ENCODE assay signal across 14 cellular contexts in genomic region chr14:69675246-69675583, GRCh38.
DNase-seq lines count a peak whose midpoint lies in the region; ATAC-seq and TF ChIP-seq lines count a peak whose summit lies in the region.
"Had no signal": no experiment of that assay in that cellular context is flagged by ENCODE, and none has a peak within 500 bp of the region (broad histone marks: within the 10 kb centered on the region; RNA-seq: fewer than 3 reads in every experiment).

No MANE protein-coding gene starts in this region.

- no peak for TF ChIP-seq CTCF in tibial artery (IDR thresholded peaks at IDR 0.05)
- TF ChIP-seq CTCF in GM23338 (conservative IDR thresholded peaks at IDR 0.05; ENCODE audit: low read depth in 2 of 2), result no peak

- H3K27ac Mint-ChIP-seq in activated naive CD4-positive, alpha-beta T cell treated with anti-CD3 and anti-CD28 coated beads, Interleukin-2, amount 50 U/mL, for 24 hours, result peak overlapping the region; percentile 99
- peak overlapping the region; percentile 94 for H3K27ac Mint-ChIP-seq in activated naive CD8-positive, alpha-beta T cell treated with anti-CD3 and anti-CD28 coated beads for 36 hours
- no peak overlapping the region for H3K27ac Mint-ChIP-seq in GM23338
- H3K27ac Mint-ChIP-seq: dendritic cell treated with granulocyte-macrophage colony-stimulating factor and Interleukin-4, amounts not matched to agents 40 ng/mL and 50 ng/mL, for 4 days had no signal

- H3K9me3 Mint-ChIP-seq in activated naive CD4-positive, alpha-beta T cell treated with anti-CD3 and anti-CD28 coated beads, Interleukin-2, amount 50 U/mL, for 24 hours, result no peaks in the 10 kb centered on the region
- H3K9me3 Mint-ChIP-seq in activated naive CD8-positive, alpha-beta T cell treated with anti-CD3 and anti-CD28 coated beads for 36 hours, result peaks cover 2% of the 10 kb centered on the region
- no peaks in the 10 kb centered on the region for H3K9me3 Mint-ChIP-seq in GM23338
- H3K9me3 Mint-ChIP-seq: dendritic cell treated with granulocyte-macrophage colony-stimulating factor and Interleukin-4, amounts not matched to agents 40 ng/mL and 50 ng/mL, for 4 days had no signal

- ATAC-seq in left lobe of liver, result peak; percentile 70
- ATAC-seq in HG02571 (IDR thresholded peaks at IDR 0.05; ENCODE audit: unreplicated experiment), result no peak
- ATAC-seq in GM21576 (IDR thresholded peaks at IDR 0.05; ENCODE audit: unreplicated experiment), result no peak
- no peak for ATAC-seq in GM23338

- H3K27me3 ChIP-seq in tibial artery, result no peaks in the 10 kb centered on the region
- H3K27me3 ChIP-seq in GM23338 (ENCODE audit: insufficient read depth), result no peaks in the 10 kb centered on the region

- H3F3A ChIP-seq in GM23338 (replicated peaks; ENCODE audit: low read depth), result no peaks in the 10 kb centered on the region

- no peaks in the 10 kb centered on the region for H4K20me1 ChIP-seq in GM23338 (replicated peaks; ENCODE audit: insufficient read depth)

- DNase-seq in activated naive CD4-positive, alpha-beta T cell treated with anti-CD3 and anti-CD28 coated beads, Interleukin-2, amount 50 U/mL, for 16 hours, result no peak
- no peak for DNase-seq in activated naive CD8-positive, alpha-beta T cell treated with anti-CD3 and anti-CD28 coated beads for 36 hours
- DNase-seq in left lobe of liver (ENCODE audit: low spot score), result no peak
- no peak for DNase-seq in tibial artery
- DNase-seq in GM23338 (ENCODE audit: low spot score), result no peak
- DNase-seq: activated CD4-positive, alpha-beta T cell treated with anti-CD3 and anti-CD28 coated beads, Interleukin-2, amount 50 U/mL, for 48 hours; NCI-H2029; NCI-H524 treated with DMSO at 0.1 percent for 48 hours had no signal

- H3K36me3 Mint-ChIP-seq in activated naive CD4-positive, alpha-beta T cell treated with anti-CD3 and anti-CD28 coated beads, Interleukin-2, amount 50 U/mL, for 24 hours, result peaks cover 20% of the 10 kb centered on the region
- peaks cover 21% of the 10 kb centered on the region for H3K36me3 Mint-ChIP-seq in activated naive CD8-positive, alpha-beta T cell treated with anti-CD3 and anti-CD28 coated beads for 36 hours
- no peaks in the 10 kb centered on the region for H3K36me3 Mint-ChIP-seq in GM23338 (ENCODE audit: low read depth)

- H3K36me3 ChIP-seq in tibial artery (no peaks in the 10 kb centered on the region), GM23338 (ENCODE audit: insufficient read depth) (no peaks in the 10 kb centered on the region)
- H3K36me3 ChIP-seq: HAP-1 had no signal

- H3K4me3 Mint-ChIP-seq in activated naive CD4-positive, alpha-beta T cell treated with anti-CD3 and anti-CD28 coated beads, Interleukin-2, amount 50 U/mL, for 24 hours, result peak overlapping the region; percentile 74
- peak overlapping the region; percentile 53 for H3K4me3 Mint-ChIP-seq in activated naive CD8-positive, alpha-beta T cell treated with anti-CD3 and anti-CD28 coated beads for 36 hours
- H3K4me3 Mint-ChIP-seq in GM23338, result no peak overlapping the region
- H3K4me3 Mint-ChIP-seq: dendritic cell treated with granulocyte-macrophage colony-stimulating factor and Interleukin-4, amounts not matched to agents 40 ng/mL and 50 ng/mL, for 4 days had no signal

- no peak overlapping the region for H2AFZ ChIP-seq in GM23338

- intact Hi-C loops in tibial artery (cut with DNase I; ENCODE audit: low total_unique reads), result no loop called here

- no peaks in the 10 kb centered on the region for H3K9me3 ChIP-seq in tibial artery
- H3K9me3 ChIP-seq: HAP-1 had no signal

- peaks cover 80% of the 10 kb centered on the region for H3K4me1 Mint-ChIP-seq in activated naive CD4-positive, alpha-beta T cell treated with anti-CD3 and anti-CD28 coated beads, Interleukin-2, amount 50 U/mL, for 24 hours
- peaks cover 75% of the 10 kb centered on the region for H3K4me1 Mint-ChIP-seq in activated naive CD8-positive, alpha-beta T cell treated with anti-CD3 and anti-CD28 coated beads for 36 hours
- H3K4me1 Mint-ChIP-seq in GM23338, result peaks cover 27% of the 10 kb centered on the region

- H3K9me2 ChIP-seq in GM23338 (ENCODE audit: insufficient read depth), result 0 out of 2 replicates have a peak, but pooled peaks cover 5% of the 10 kb centered on the region

- peak overlapping the region; percentile 56 to 67 for H3K27ac ChIP-seq in tibial artery
- no peak overlapping the region for H3K27ac ChIP-seq in GM23338 (ENCODE audit: low read depth)

- H3K4me2 ChIP-seq in GM23338, result no peak overlapping the region

- H3K27me3 Mint-ChIP-seq in activated naive CD4-positive, alpha-beta T cell treated with anti-CD3 and anti-CD28 coated beads, Interleukin-2, amount 50 U/mL, for 24 hours, result no peaks in the 10 kb centered on the region
- no peaks in the 10 kb centered on the region for H3K27me3 Mint-ChIP-seq in activated naive CD8-positive, alpha-beta T cell treated with anti-CD3 and anti-CD28 coated beads for 36 hours
- no peaks in the 10 kb centered on the region for H3K27me3 Mint-ChIP-seq in GM23338 (ENCODE audit: insufficient read depth, low read depth, poor library complexity)
- H3K27me3 Mint-ChIP-seq: dendritic cell treated with granulocyte-macrophage colony-stimulating factor and Interleukin-4, amounts not matched to agents 40 ng/mL and 50 ng/mL, for 4 days had no signal

- no peaks in the 10 kb centered on the region for H3K79me2 ChIP-seq in GM23338 (replicated peaks; ENCODE audit: insufficient read depth)

- H3K4me1 ChIP-seq in tibial artery (peaks cover 0 to 88% (median 63%) of the 10 kb centered on the region in 4 donors), GM23338 (ENCODE audit: insufficient read depth) (no peaks in the 10 kb centered on the region)

- no peak overlapping the region for H3K4me3 ChIP-seq in tibial artery
- H3K4me3 ChIP-seq in GM23338, result no peak overlapping the region
- H3K4me3 ChIP-seq: HAP-1, lung had no signal

TF ChIP-seq in GM23338, 12 proteins besides CTCF, POLR2A, EP300 and RAD21 (continues in another document):
- TF ChIP-seq JUNB (IDR thresholded peaks at IDR 0.05; ENCODE audit: unreplicated experiment) (no peak), ZNF462 (CRISPR knock-in tag; IDR thresholded peaks at IDR 0.05) (no peak), EZH2 (IDR thresholded peaks at IDR 0.05; ENCODE audit: low read depth, unreplicated experiment) (no peak), CREB1 (CRISPR knock-in tag; IDR thresholded peaks at IDR 0.05; ENCODE audit: low read depth) (no peak), POLR2AphosphoS5 (IDR thresholded peaks at IDR 0.05; ENCODE audit: low read depth) (no peak)
